13 cellular contexts compared by ENCODE assay signal in genomic region chr5:176796411-176796810, GRCh38. TPM values are rescaled to one million over a fixed set of nuclear protein-coding genes. Genes with fewer than 3 reads are reported as not detected.
"Had no signal": no experiment of that assay in that cellular context is flagged by ENCODE, and none has a peak within 500 bp of the region (broad histone marks: within the 10 kb centered on the region; RNA-seq: fewer than 3 reads in every experiment).

No MANE protein-coding gene starts in this region.

- H3K9me3 ChIP-seq: right atrium auricular region, thyroid gland, vagina had no signal

- ATAC-seq: activated naive CD8-positive, alpha-beta T cell treated with anti-CD3 and anti-CD28 coated beads, Interleukin-2, amount 50 U/mL, for 24 hours; effector memory CD8-positive, alpha-beta T cell; left cardiac atrium had no signal

- H3K27me3 ChIP-seq: thyroid gland, vagina had no signal

- H3K27ac ChIP-seq: epithelial cell of prostate, right atrium auricular region, skin epidermis, thyroid gland, vagina had no signal

- H3K36me3 ChIP-seq: right atrium auricular region, thyroid gland, vagina had no signal

- DNase-seq: activated CD4-positive, alpha-beta T cell treated with anti-CD3 and anti-CD28 coated beads for 4 hours; activated naive CD4-positive, alpha-beta T cell treated with Interleukin-2 at 50 U/mL for 16 hours; activated naive CD8-positive, alpha-beta T cell treated with anti-CD3 and anti-CD28 coated beads, Interleukin-2, amount 50 U/mL, for 24 hours; central memory CD4-positive, alpha-beta T cell; effector memory CD8-positive, alpha-beta T cell; left cardiac atrium; naive B cell; thyroid gland had no signal

- H3K4me3 ChIP-seq: lung, right atrium auricular region, skin epidermis, thyroid gland, vagina had no signal

- H3K4me1 ChIP-seq: right atrium auricular region, thyroid gland, vagina had no signal

RNA-seq across cellular contexts. Expression of gene UNC5A, which starts 13.9 kb away (rescaled TPM):
- total RNA-seq: right atrium auricular region, vagina had no signal
